16 cellular contexts compared by ENCODE assay signal in the genomic region with DNA sequence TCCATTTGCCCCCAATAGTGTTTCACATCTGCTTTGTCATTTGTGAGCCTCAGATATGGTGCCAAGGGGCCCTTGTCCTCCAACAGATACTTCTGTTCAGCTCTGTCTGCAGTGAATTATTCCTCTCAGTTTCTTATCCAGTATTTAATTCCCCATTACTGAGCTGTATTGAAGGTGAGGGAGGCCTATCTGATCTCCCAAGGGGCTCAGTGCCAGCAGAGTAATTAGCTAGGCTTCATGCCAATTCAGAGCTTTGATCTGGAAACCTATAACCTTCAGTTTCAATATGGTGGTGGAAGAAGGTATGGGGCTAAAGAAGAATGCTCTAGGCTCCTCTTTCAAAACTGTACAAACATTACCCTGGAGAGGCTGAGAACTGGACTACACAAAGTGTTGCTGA.
DNase-seq lines count a peak whose midpoint lies in the region; ATAC-seq and TF ChIP-seq lines count a peak whose summit lies in the region.
"Had no signal": no experiment of that assay in that cellular context is flagged by ENCODE, and none has a peak within 500 bp of the region (broad histone marks: within the 10 kb centered on the region; RNA-seq: fewer than 3 reads in every experiment).

No MANE protein-coding gene starts in this region.

- no peak overlapping the region for H3K27ac Mint-ChIP-seq in activated CD8-positive, alpha-beta T cell treated with anti-CD3 and anti-CD28 coated beads for 36 hours
- H3K27ac Mint-ChIP-seq: CD8-positive, alpha-beta T cell; T-helper 17 cell had no signal

- no peaks in the 10 kb centered on the region for H3K9me3 ChIP-seq in heart right ventricle
- H3K9me3 ChIP-seq: HAP-1, MG63 had no signal

- H3K4me1 ChIP-seq in heart right ventricle, result no peaks in the 10 kb centered on the region
- H3K4me1 ChIP-seq: HAP-1 had no signal

- no peaks in the 10 kb centered on the region for H3K4me1 Mint-ChIP-seq in activated CD8-positive, alpha-beta T cell treated with anti-CD3 and anti-CD28 coated beads for 36 hours (ENCODE audit: low read depth)
- H3K4me1 Mint-ChIP-seq: T-helper 17 cell had no signal

- H3K36me3 ChIP-seq in heart right ventricle, result no peaks in the 10 kb centered on the region
- H3K36me3 ChIP-seq: HAP-1, MG63 had no signal

- intact Hi-C loops in heart right ventricle (cut with DNase I), result loop anchor here in 1 of 10 donors (10.0 kb wide), 1 partner anchor 495 kb away; no protein-coding TSS in a partner anchor
- intact Hi-C loops in activated CD8-positive, alpha-beta T cell treated with anti-CD3 and anti-CD28 coated beads for 36 hours (cut with micrococcal nuclease), result no loop called here

- POLR2A ChIA-PET in HEK293T (lab: Yijun Ruan, JAX), result no interaction called here
- POLR2A ChIA-PET in activated CD8-positive, alpha-beta T cell treated with anti-CD3 and anti-CD28 coated beads for 36 hours (lab: Charles Lee), result no interaction called here

- no peak overlapping the region for H3K4me3 ChIP-seq in heart right ventricle
- H3K4me3 ChIP-seq: GM12878, HAP-1, MG63 had no signal

- no peak for ATAC-seq in heart right ventricle
- no peak for ATAC-seq in activated CD8-positive, alpha-beta T cell treated with anti-CD3 and anti-CD28 coated beads for 36 hours
- ATAC-seq: CD8-positive, alpha-beta T cell; GM12878; Panc1; Right ventricle myocardium inferior; T-helper 17 cell had no signal

- peaks cover 0 to 19% (median under 1%) of the 10 kb centered on the region in 7 donors for H3K27me3 ChIP-seq in heart right ventricle
- H3K27me3 ChIP-seq: MG63 had no signal

- CTCF ChIA-PET in HEK293T (lab: Yijun Ruan, JAX), result no interaction called here
- CTCF ChIA-PET in activated CD8-positive, alpha-beta T cell treated with anti-CD3 and anti-CD28 coated beads for 36 hours (lab: Charles Lee), result no interaction called here

- H3K27ac ChIP-seq in heart right ventricle, result no peak overlapping the region

- no peaks in the 10 kb centered on the region for H3K9me3 Mint-ChIP-seq in activated CD8-positive, alpha-beta T cell treated with anti-CD3 and anti-CD28 coated beads for 36 hours
- H3K9me3 Mint-ChIP-seq: CD8-positive, alpha-beta T cell had no signal

- DNase-seq in D341Med (ENCODE audit: low spot score) (peak; percentile 59), DMS153 (lab: John Stamatoyannopoulos, UW) (peak; percentile 50), NCI-H1694 treated with DMSO at 0.1 percent for 48 hours (lab: John Stamatoyannopoulos, UW) (peak; percentile 22), NCI-H69 (lab: John Stamatoyannopoulos, UW) (peak; percentile 70), heart right ventricle (no peak), HEK293T (ENCODE audit: extremely low spot score) (no peak)
- no peak for DNase-seq in activated CD8-positive, alpha-beta T cell treated with anti-CD3 and anti-CD28 coated beads for 36 hours
- DNase-seq: CD8-positive, alpha-beta T cell; DMS53; MG63; NCI-H146; T-helper 17 cell had no signal

- H3K27me3 Mint-ChIP-seq in activated CD8-positive, alpha-beta T cell treated with anti-CD3 and anti-CD28 coated beads for 36 hours, result peaks cover 8% of the 10 kb centered on the region

- TF ChIP-seq CTCF in heart right ventricle (IDR thresholded peaks at IDR 0.05), result no peak
- no peak for TF ChIP-seq CTCF in activated CD8-positive, alpha-beta T cell treated with anti-CD3 and anti-CD28 coated beads for 36 hours (IDR thresholded peaks at IDR 0.05)

- H3K4me3 Mint-ChIP-seq in activated CD8-positive, alpha-beta T cell treated with anti-CD3 and anti-CD28 coated beads for 36 hours, result no peak overlapping the region
- H3K4me3 Mint-ChIP-seq: CD8-positive, alpha-beta T cell; T-helper 17 cell had no signal

- H3K36me3 Mint-ChIP-seq in activated CD8-positive, alpha-beta T cell treated with anti-CD3 and anti-CD28 coated beads for 36 hours (ENCODE audit: low read depth), result no peaks in the 10 kb centered on the region
- H3K36me3 Mint-ChIP-seq: CD8-positive, alpha-beta T cell had no signal

TF ChIP-seq in HEK293T, 16 proteins besides CTCF, POLR2A, EP300 and RAD21:
- no peak for TF ChIP-seq ZNF384 (IDR thresholded peaks at IDR 0.05)
- no peak for TF ChIP-seq BHLHE40 (IDR thresholded peaks at IDR 0.05; ENCODE audit: borderline replicate concordance)
- no peak for TF ChIP-seq LEF1 (IDR thresholded peaks at IDR 0.05; ENCODE audit: borderline replicate concordance)
- TF ChIP-seq L3MBTL2 (conservative IDR thresholded peaks at IDR 0.05), result no peak
- TF ChIP-seq FOXM1 (IDR thresholded peaks at IDR 0.05; ENCODE audit: borderline replicate concordance), result no peak
- TF ChIP-seq FOXA1 (IDR thresholded peaks at IDR 0.05), result no peak
- no peak for TF ChIP-seq CTBP1 (IDR thresholded peaks at IDR 0.05; ENCODE audit: borderline replicate concordance)
- TF ChIP-seq ELF4 (IDR thresholded peaks at IDR 0.05), result no peak
- TF ChIP-seq, protein P1, sequence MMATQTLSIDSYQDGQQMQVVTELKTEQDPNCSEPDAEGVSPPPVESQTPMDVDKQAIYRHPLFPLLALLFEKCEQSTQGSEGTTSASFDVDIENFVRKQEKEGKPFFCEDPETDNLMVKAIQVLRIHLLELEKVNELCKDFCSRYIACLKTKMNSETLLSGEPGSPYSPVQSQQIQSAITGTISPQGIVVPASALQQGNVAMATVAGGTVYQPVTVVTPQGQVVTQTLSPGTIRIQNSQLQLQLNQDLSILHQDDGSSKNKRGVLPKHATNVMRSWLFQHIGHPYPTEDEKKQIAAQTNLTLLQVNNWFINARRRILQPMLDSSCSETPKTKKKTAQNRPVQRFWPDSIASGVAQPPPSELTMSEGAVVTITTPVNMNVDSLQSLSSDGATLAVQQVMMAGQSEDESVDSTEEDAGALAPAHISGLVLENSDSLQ (IDR thresholded peaks at IDR 0.05), result no peak

Comparison
In these comparisons a context has a peak if more than half of its experiments do, and no peak if none do; other contexts are left out.
1. DNase-seq: peak in D341Med (single experiment), DMS153 (single experiment), NCI-H1694 treated with DMSO at 0.1 percent for 48 hours (single experiment) and NCI-H69 (single experiment); none in heart right ventricle (0 of 2), HEK293T (single experiment) and activated CD8-positive, alpha-beta T cell treated with anti-CD3 and anti-CD28 coated beads for 36 hours (single experiment).